ENCODE assay signal across 8 cellular contexts in the genomic region with DNA sequence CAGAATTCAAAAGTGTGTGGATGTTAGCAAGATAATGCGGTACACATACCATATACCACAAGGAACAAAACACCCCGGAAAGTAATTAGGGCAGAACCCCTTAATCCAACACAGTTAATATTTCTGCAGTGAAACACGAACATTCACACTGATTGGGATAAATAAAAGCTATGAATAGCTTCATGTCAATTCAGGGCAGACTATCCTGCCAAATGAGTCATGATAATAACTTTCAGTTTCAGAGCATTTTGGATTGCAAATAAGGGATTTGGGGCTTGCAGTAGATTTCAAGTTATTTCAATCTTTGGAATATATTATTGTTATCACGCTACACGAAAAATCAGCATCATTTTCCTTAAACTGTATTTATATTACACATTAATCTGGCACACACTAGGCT. TPM values are rescaled to one million over a fixed set of nuclear protein-coding genes. Genes with fewer than 3 reads are reported as not detected.
A peak's percentile ranks its signal among the peaks of the same experiment; 100 is the strongest.
DNase-seq lines count a peak whose midpoint lies in the region; ATAC-seq and TF ChIP-seq lines count a peak whose summit lies in the region.

No MANE protein-coding gene starts in this region.

- H3K4me1 Mint-ChIP-seq in CD14-positive monocyte = peaks cover 89% of the 10 kb centered on the region

- H3K36me3 Mint-ChIP-seq in CD14-positive monocyte = peaks cover 31 to 39% of the 10 kb centered on the region in 2 donors

- no peaks in the 10 kb centered on the region for H3K9me3 Mint-ChIP-seq in CD14-positive monocyte

- H3K27me3 ChIP-seq in Peyer's patch (no peaks in the 10 kb centered on the region), osteoblast (ENCODE audit: insufficient read depth, low read length) (no peaks in the 10 kb centered on the region)

- intact Hi-C loops in CD14-positive monocyte (cut with micrococcal nuclease) = no loop called here

- H3K27me3 Mint-ChIP-seq in CD14-positive monocyte (ENCODE audit: low read depth in 3 of 3) = no peaks in the 10 kb centered on the region

- ATAC-seq in GM18907 (IDR thresholded peaks at IDR 0.05; ENCODE audit: unreplicated experiment) (no peak), GM19324 (IDR thresholded peaks at IDR 0.05; ENCODE audit: low FRiP score, unreplicated experiment) (no peak), HG03159 (IDR thresholded peaks at IDR 0.05; ENCODE audit: unreplicated experiment) (no peak)

- H3K4me3 ChIP-seq in Peyer's patch = no peak overlapping the region
- H3K4me3 ChIP-seq in osteoblast (ENCODE audit: insufficient read depth, low read length) = no peak overlapping the region

- no peak for TF ChIP-seq POLR2A in Peyer's patch (IDR thresholded peaks at IDR 0.05)

- H3K27ac Mint-ChIP-seq in CD14-positive monocyte = peak overlapping the region in 5 of 7 donors; percentile 39 to 98 (median 69)

- DNase-seq in CD14-positive monocyte (ENCODE audit: low spot score) = no peak
- DNase-seq in Peyer's patch = no peak
- DNase-seq in epidermal melanocyte (ENCODE audit: insufficient read length, low spot score) = peak; percentile 44
- DNase-seq in osteoblast (ENCODE audit: insufficient read length, low spot score, missing footprints) = no peak
- DNase-seq in NOMO-1 treated with DMSO at 0.1 percent for 48 hours (lab: John Stamatoyannopoulos, UW; ENCODE audit: unreplicated experiment) = no peak

- TF ChIP-seq CTCF in CD14-positive monocyte (IDR thresholded peaks at IDR 0.05) (no peak), Peyer's patch (IDR thresholded peaks at IDR 0.05) (no peak), osteoblast (IDR thresholded peaks at IDR 0.05; ENCODE audit: extremely low read depth, low read depth, low read length) (no peak)

- H3K27ac ChIP-seq in Peyer's patch (peak overlapping the region; percentile 7 to 84 (median 68)), osteoblast (ENCODE audit: low read depth, low read length) (peak overlapping the region; percentile 68)

- H3K4me1 ChIP-seq in Peyer's patch = peaks cover 0 to 71% (median 32%) of the 10 kb centered on the region in 4 donors
- peaks cover 42% of the 10 kb centered on the region for H3K4me1 ChIP-seq in osteoblast (ENCODE audit: insufficient read depth, low read length)

- H3K4me3 Mint-ChIP-seq in CD14-positive monocyte = peak overlapping the region in 1 of 2 donors; percentile 17

- no peaks in the 10 kb centered on the region for H3K36me3 ChIP-seq in Peyer's patch
- H3K36me3 ChIP-seq in osteoblast (ENCODE audit: insufficient read depth, low read length) = no peaks in the 10 kb centered on the region

- H2AFZ ChIP-seq in osteoblast (ENCODE audit: low read length) = no peak overlapping the region

- peaks cover 27% of the 10 kb centered on the region for H4K20me1 ChIP-seq in osteoblast (ENCODE audit: insufficient read depth, low read length)

- no peaks in the 10 kb centered on the region for H3K9me3 ChIP-seq in Peyer's patch
- no peaks in the 10 kb centered on the region for H3K9me3 ChIP-seq in osteoblast (ENCODE audit: low read depth, low read length)

- H3K79me2 ChIP-seq in osteoblast (ENCODE audit: insufficient read depth, low read length) = peaks cover 90% of the 10 kb centered on the region

- peak overlapping the region; percentile 93 for H3K4me2 ChIP-seq in osteoblast (ENCODE audit: insufficient read depth, low read length)

RNA-seq across cellular contexts. Expression of a gene that starts 24.3 kb away (rescaled TPM):
- polyA plus RNA-seq in CD14-positive monocyte = 10 to 100 TPM; 51.3 to 76.8 TPM
- 10 to 100 TPM; 28.0 to 42.8 (median 39.2) TPM for total RNA-seq in Peyer's patch
- total RNA-seq in osteoblast = 43.0 and 43.8 TPM in 2 replicates
